8 cellular contexts compared by ENCODE assay signal in the genomic region with DNA sequence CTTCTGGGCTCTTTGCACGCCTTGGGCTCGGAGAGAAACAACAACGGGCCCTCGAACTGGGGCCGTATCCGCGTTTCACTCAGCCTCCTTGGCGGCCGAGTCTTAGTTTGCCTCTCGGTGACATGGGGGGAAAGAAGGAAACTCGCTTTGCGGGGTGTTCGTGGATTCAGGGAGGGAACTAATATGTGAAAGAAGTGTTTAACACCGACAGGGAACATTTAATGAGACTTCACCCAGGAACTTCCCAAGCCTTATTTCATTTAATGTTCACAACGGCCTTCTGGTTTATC. TPM values are rescaled to one million over a fixed set of nuclear protein-coding genes. Genes with fewer than 3 reads are reported as not detected.
A peak's percentile ranks its signal among the peaks of the same experiment; 100 is the strongest.
DNase-seq lines count a peak whose midpoint lies in the region; ATAC-seq, FAIRE-seq and TF ChIP-seq lines count a peak whose summit lies in the region.

No MANE protein-coding gene starts in this region.

- no peak for DNase-seq in Caco-2
- no peak for DNase-seq in Panc1 (ENCODE audit: low read depth, low spot score)
- no peak for DNase-seq in epithelial cell of proximal tubule (ENCODE audit: low read depth)
- no peak for DNase-seq in pancreas
- DNase-seq in DMS114 treated with DMSO at 0.1 percent for 48 hours (lab: John Stamatoyannopoulos, UW; ENCODE audit: unreplicated experiment) = no peak
- DNase-seq in NCI-H187 (lab: John Stamatoyannopoulos, UW) = no peak
- DNase-seq in NCI-H1694 (lab: John Stamatoyannopoulos, UW) = no peak

- no peak for TF ChIP-seq POLR2A in GM18505 (IDR thresholded peaks at IDR 0.05; ENCODE audit: borderline replicate concordance, extremely low read depth, insufficient read depth, insufficient read length)

- H3K9me3 ChIP-seq in Caco-2 (no peaks in the 10 kb centered on the region), Panc1 (ENCODE audit: control insufficient read depth, insufficient read depth, low read depth, low read length) (no peaks in the 10 kb centered on the region), pancreas (no peaks in the 10 kb centered on the region)

- peak overlapping the region; percentile 76 for H3K4me3 Mint-ChIP-seq in Caco-2 (ENCODE audit: unreplicated experiment)

- H3K4me3 ChIP-seq in Caco-2 (ENCODE audit: low read depth, low read length) (peak overlapping the region; percentile 88), Panc1 (ENCODE audit: low read depth in 2 of 2, low read length in 2 of 2) (peak overlapping the region; percentile 88 to 99), epithelial cell of proximal tubule (ENCODE audit: low read depth, low read length) (peak overlapping the region; percentile 93), pancreas (peak overlapping the region; percentile 82 to 94 (median 93))

- H3K4me1 Mint-ChIP-seq in Caco-2 (ENCODE audit: low read depth, unreplicated experiment) = peaks cover 17% of the 10 kb centered on the region

- peak overlapping the region; percentile 96 for H3K27ac ChIP-seq in Panc1 (ENCODE audit: low read length)
- peak overlapping the region; percentile 92 to 97 (median 96) for H3K27ac ChIP-seq in pancreas

- TF ChIP-seq CTCF in Caco-2 (IDR thresholded peaks at IDR 0.05; ENCODE audit: insufficient read depth in 1 of 2, low read depth in 1 of 2, low read length in 1 of 2, severe bottlenecking in 1 of 2, unreplicated experiment in 1 of 2) = no peak
- TF ChIP-seq CTCF in Panc1 (IDR thresholded peaks at IDR 0.05) = no peak
- no peak for TF ChIP-seq CTCF in epithelial cell of proximal tubule (conservative IDR thresholded peaks at IDR 0.05; ENCODE audit: low read depth, low read length)
- no peak for TF ChIP-seq CTCF in pancreas (IDR thresholded peaks at IDR 0.05)

- intact Hi-C loops in Caco-2 (cut with micrococcal nuclease; ENCODE audit: unreplicated experiment) (loop anchor here (5.0 kb wide), 2 partner anchors 197 to 307 kb away; partner anchors contain the start of gene E2F1), Panc1 (cut with micrococcal nuclease; ENCODE audit: unreplicated experiment) (no loop called here), pancreas (cut with DNase I) (no loop called here)

- ATAC-seq in Panc1 (no peak), pancreas (no peak), GM18505 (IDR thresholded peaks at IDR 0.05; ENCODE audit: unreplicated experiment) (no peak)

- peaks cover 36% of the 10 kb centered on the region for H3K36me3 Mint-ChIP-seq in Caco-2 (ENCODE audit: insufficient read depth, unreplicated experiment)

- no peak for FAIRE-seq in pancreas (lab: Jason Lieb, UNC)

- POLR2A ChIA-PET in Caco-2 (lab: Charles Lee) = interaction anchor here (0.7 kb wide), 1 partner anchor 31 kb away, joined by 3 read pairs; no protein-coding TSS in a partner anchor
- POLR2A ChIA-PET in Panc1 (lab: Charles Lee) = no interaction called here

- in situ Hi-C loops in Panc1 (cut with HindIII; ENCODE audit: low pct_unique_long_range_greater_than_20kb, low sequenced_read_pairs) = no loop called here

- H3K27me3 ChIP-seq in Caco-2 (replicated peaks; ENCODE audit: control insufficient read depth, insufficient read depth, low read length) (no peaks in the 10 kb centered on the region), Panc1 (ENCODE audit: control insufficient read depth, insufficient read depth, low read length) (no peaks in the 10 kb centered on the region), pancreas (no peaks in the 10 kb centered on the region)

- H3K27me3 Mint-ChIP-seq in Caco-2 (ENCODE audit: insufficient read depth, unreplicated experiment) = no peaks in the 10 kb centered on the region

- H3K4me1 ChIP-seq in Caco-2 (peaks cover 17% of the 10 kb centered on the region), Panc1 (ENCODE audit: control insufficient read depth, insufficient read depth, low read length) (peaks cover 18% of the 10 kb centered on the region), pancreas (peaks cover 21 to 47% (median 38%) of the 10 kb centered on the region in 3 donors)

- H3K36me3 ChIP-seq in Caco-2 (ENCODE audit: control insufficient read depth, insufficient read depth, low read length) (0 out of 2 replicates have a peak, but pooled peaks cover 1% of the 10 kb centered on the region), Panc1 (ENCODE audit: control insufficient read depth, insufficient read depth, low read length) (peaks cover 5% of the 10 kb centered on the region), pancreas (no peaks in the 10 kb centered on the region)

- BruUV-seq in Caco-2 (replicated peaks; lab: Mats Ljungman, UMichigan) = no TSS peak
- BruUV-seq in Panc1 (replicated peaks; lab: Mats Ljungman, UMichigan) = no TSS peak

- no peaks in the 10 kb centered on the region for H3K9me3 Mint-ChIP-seq in Caco-2 (ENCODE audit: unreplicated experiment)

- H3K27ac Mint-ChIP-seq in Caco-2 (ENCODE audit: unreplicated experiment) = peak overlapping the region; percentile 89

- WGBS in pancreas, 2 donors = 0 to 1% methylated on average over 15 of the region's 15 CpGs

- CTCF ChIA-PET in Caco-2 (lab: Charles Lee) (no interaction called here), Panc1 (lab: Charles Lee) (no interaction called here)

RNA-seq across cellular contexts. Expression of gene RALY, which starts 0.9 kb away (rescaled TPM):
- total RNA-seq in Caco-2 (2022) = 298 and 307 TPM in 2 replicates
- total RNA-seq in Panc1 (2021; ENCODE audit: unreplicated experiment) = 164 TPM
- 210 TPM for polyA plus RNA-seq in Panc1 (2012; ENCODE audit: insufficient read length)
- 111 and 145 TPM in 2 replicates for total RNA-seq in epithelial cell of proximal tubule
- 10 to 100 TPM; 30.0 to 58.5 (median 40.5) TPM for total RNA-seq in pancreas
- polyA plus RNA-seq in pancreas = 10 to 100 TPM; 57.9 to 60.4 TPM
